13 cellular contexts compared by ENCODE assay signal in genomic region chr21:33940164-33940563, GRCh38. TPM values are rescaled to one million over a fixed set of nuclear protein-coding genes. Genes with fewer than 3 reads are reported as not detected.
DNase-seq lines count a peak whose midpoint lies in the region; ATAC-seq and TF ChIP-seq lines count a peak whose summit lies in the region.
"Had no signal": no experiment of that assay in that cellular context is flagged by ENCODE, and none has a peak within 500 bp of the region (broad histone marks: within the 10 kb centered on the region; RNA-seq: fewer than 3 reads in every experiment).

No MANE protein-coding gene starts in this region.

- BruUV-seq in mammary epithelial cell (replicated peaks; lab: Mats Ljungman, UMichigan) = no TSS peak

- H3K4me1 Mint-ChIP-seq in activated CD4-positive, alpha-beta T cell treated with anti-CD3 and anti-CD28 coated beads for 36 hours = peaks cover 77% of the 10 kb centered on the region
- peaks cover 33% of the 10 kb centered on the region for H3K4me1 Mint-ChIP-seq in T-helper 17 cell
- H3K4me1 Mint-ChIP-seq in stimulated activated memory B cell treated with anti-CD40 and anti-IgM and Interleukin-4, amounts not matched to agents 10 μg/mL and 1 μg/mL and 100 μg/mL, for 72 hours = peaks cover 16% of the 10 kb centered on the region

- H3K4me3 ChIP-seq in fibroblast of lung (replicated peaks in 1 of 4; ENCODE audit: control extremely low read depth in 1 of 4, insufficient read depth in 1 of 4, low read depth in 3 of 4, low read length in 4 of 4) (no peak overlapping the region), mammary epithelial cell (replicated peaks in 1 of 3; ENCODE audit: insufficient read depth in 1 of 3, low read depth in 2 of 3, low read length in 3 of 3) (no peak overlapping the region), adrenal gland (no peak overlapping the region)
- H3K4me3 ChIP-seq: SJSA1 had no signal

- DNase-seq in activated CD4-positive, alpha-beta T cell treated with anti-CD3 and anti-CD28 coated beads for 36 hours = no peak
- DNase-seq in activated CD4-positive, alpha-beta T cell treated with anti-CD3 and anti-CD28 coated beads, Interleukin-2, amount 50 U/mL, for 48 hours = no peak
- DNase-seq in T-helper 17 cell = no peak
- DNase-seq in fibroblast of lung (ENCODE audit: low read depth in 2 of 2) = peak; percentile 62 to 79
- DNase-seq in mammary epithelial cell = no peak
- DNase-seq in adrenal gland = no peak
- DNase-seq in GOT3 (lab: John Stamatoyannopoulos, UW) = no peak
- DNase-seq: EL, erythroblast, NCI-H345 had no signal

- H3K9ac ChIP-seq in fibroblast of lung (ENCODE audit: insufficient read depth, low read length) (no peak overlapping the region), mammary epithelial cell (ENCODE audit: insufficient read depth, low read length) (no peak overlapping the region)
- H3K9ac ChIP-seq: parathyroid adenoma had no signal

- peak; percentile 24 for ATAC-seq in activated CD4-positive, alpha-beta T cell treated with anti-CD3 and anti-CD28 coated beads for 36 hours
- no peak for ATAC-seq in T-helper 17 cell
- peak; percentile 59 for ATAC-seq in stimulated activated memory B cell treated with anti-CD40 and anti-IgM and Interleukin-4, amounts not matched to agents 10 μg/mL and 1 μg/mL and 100 μg/mL, for 72 hours

- peaks cover 10% of the 10 kb centered on the region for H3K9me3 Mint-ChIP-seq in activated CD4-positive, alpha-beta T cell treated with anti-CD3 and anti-CD28 coated beads for 36 hours (ENCODE audit: low read depth)
- H3K9me3 Mint-ChIP-seq in stimulated activated memory B cell treated with anti-CD40 and anti-IgM and Interleukin-4, amounts not matched to agents 10 μg/mL and 1 μg/mL and 100 μg/mL, for 72 hours = peaks cover 7% of the 10 kb centered on the region

- no peak overlapping the region for H3K4me2 ChIP-seq in fibroblast of lung (ENCODE audit: extremely low read depth, insufficient read depth, low read length)
- no peak overlapping the region for H3K4me2 ChIP-seq in mammary epithelial cell (ENCODE audit: insufficient read depth, low read depth, low read length)

- dilution Hi-C loops in mammary epithelial cell (cut with HindIII; ENCODE audit: low sequenced_read_pairs) = loop anchor here (5.0 kb wide), 1 partner anchor 42 kb away; no protein-coding TSS in a partner anchor

- WGBS in mammary epithelial cell (ENCODE audit: low coverage, missing lambda C conversion rate) = 98% methylated on average over 8 of the region's 9 CpGs
- 77 to 85% (median 80%) methylated on average over 9 of the region's 9 CpGs for WGBS in adrenal gland, 4 donors

- peaks cover 49% of the 10 kb centered on the region for H3K36me3 Mint-ChIP-seq in activated CD4-positive, alpha-beta T cell treated with anti-CD3 and anti-CD28 coated beads for 36 hours (ENCODE audit: low read depth)
- H3K36me3 Mint-ChIP-seq in T-helper 17 cell (ENCODE audit: low read depth) = peaks cover 5% of the 10 kb centered on the region
- H3K36me3 Mint-ChIP-seq in stimulated activated memory B cell treated with anti-CD40 and anti-IgM and Interleukin-4, amounts not matched to agents 10 μg/mL and 1 μg/mL and 100 μg/mL, for 72 hours = peaks cover 4% of the 10 kb centered on the region

- H3K36me3 ChIP-seq in fibroblast of lung (ENCODE audit: control insufficient read depth, insufficient read depth, low read length) = no peaks in the 10 kb centered on the region
- peaks cover 2% of the 10 kb centered on the region for H3K36me3 ChIP-seq in mammary epithelial cell (ENCODE audit: insufficient read depth, low read length)
- no peaks in the 10 kb centered on the region for H3K36me3 ChIP-seq in adrenal gland (replicated peaks in 1 of 2)
- H3K36me3 ChIP-seq: SJSA1 had no signal

- no peak for TF ChIP-seq POLR2A in adrenal gland (IDR thresholded peaks at IDR 0.05)

- intact Hi-C loops in activated CD4-positive, alpha-beta T cell treated with anti-CD3 and anti-CD28 coated beads for 36 hours (cut with DNase I, micrococcal nuclease) = loop anchor here in 1 of 2 experiments (10.0 kb wide), 1 partner anchor 705 kb away; no protein-coding TSS in a partner anchor
- intact Hi-C loops in mammary epithelial cell (cut with micrococcal nuclease) (no loop called here), adrenal gland (cut with DNase I) (no loop called here)

- H3K4me1 ChIP-seq in fibroblast of lung (ENCODE audit: control insufficient read depth, extremely low read depth, insufficient read depth, low read length) (peaks cover 2% of the 10 kb centered on the region), mammary epithelial cell (ENCODE audit: insufficient read depth, low read length) (no peaks in the 10 kb centered on the region), adrenal gland (replicated peaks in 1 of 2) (no peaks in the 10 kb centered on the region)
- H3K4me1 ChIP-seq: parathyroid adenoma had no signal

- POLR2A ChIA-PET in activated CD4-positive, alpha-beta T cell treated with anti-CD3 and anti-CD28 coated beads for 36 hours (lab: Charles Lee) = interaction anchor here (1.0 to 1.2 kb wide), 2 partner anchors 9 to 10 kb away, joined by 3 to 4 read pairs; no protein-coding TSS in a partner anchor

- H2AFZ ChIP-seq in fibroblast of lung (ENCODE audit: low read length) = no peak overlapping the region
- no peak overlapping the region for H2AFZ ChIP-seq in mammary epithelial cell (ENCODE audit: low read depth, low read length)
- H2AFZ ChIP-seq: parathyroid adenoma had no signal

- in situ Hi-C loops in mammary epithelial cell (cut with MboI; ENCODE audit: low sequenced_read_pairs in 2 of 2) = no loop called here

- H3K27ac Mint-ChIP-seq in activated CD4-positive, alpha-beta T cell treated with anti-CD3 and anti-CD28 coated beads for 36 hours = peak overlapping the region; percentile 40
- peak overlapping the region; percentile 100 for H3K27ac Mint-ChIP-seq in T-helper 17 cell
- peak overlapping the region; percentile 0 for H3K27ac Mint-ChIP-seq in stimulated activated memory B cell treated with anti-CD40 and anti-IgM and Interleukin-4, amounts not matched to agents 10 μg/mL and 1 μg/mL and 100 μg/mL, for 72 hours

- H3K4me3 Mint-ChIP-seq in activated CD4-positive, alpha-beta T cell treated with anti-CD3 and anti-CD28 coated beads for 36 hours = peak overlapping the region; percentile 43
- H3K4me3 Mint-ChIP-seq in T-helper 17 cell = no peak overlapping the region
- H3K4me3 Mint-ChIP-seq in stimulated activated memory B cell treated with anti-CD40 and anti-IgM and Interleukin-4, amounts not matched to agents 10 μg/mL and 1 μg/mL and 100 μg/mL, for 72 hours = no peak overlapping the region

- H3K79me2 ChIP-seq in fibroblast of lung (ENCODE audit: control insufficient read depth, insufficient read depth, low read length) (no peaks in the 10 kb centered on the region), mammary epithelial cell (ENCODE audit: insufficient read depth, low read length) (no peaks in the 10 kb centered on the region)
- H3K79me2 ChIP-seq: parathyroid adenoma had no signal

- H4K20me1 ChIP-seq in fibroblast of lung (ENCODE audit: control insufficient read depth, extremely low read depth, insufficient read depth, low read length) (no peaks in the 10 kb centered on the region), mammary epithelial cell (ENCODE audit: insufficient read depth, low read length) (no peaks in the 10 kb centered on the region)

- H3K27me3 Mint-ChIP-seq in activated CD4-positive, alpha-beta T cell treated with anti-CD3 and anti-CD28 coated beads for 36 hours = no peaks in the 10 kb centered on the region
- H3K27me3 Mint-ChIP-seq in T-helper 17 cell = no peaks in the 10 kb centered on the region
- H3K27me3 Mint-ChIP-seq in stimulated activated memory B cell treated with anti-CD40 and anti-IgM and Interleukin-4, amounts not matched to agents 10 μg/mL and 1 μg/mL and 100 μg/mL, for 72 hours = no peaks in the 10 kb centered on the region

- H3K27me3 ChIP-seq in fibroblast of lung (ENCODE audit: control insufficient read depth, insufficient read depth, low read length) (no peaks in the 10 kb centered on the region), mammary epithelial cell (ENCODE audit: insufficient read depth, low read length) (no peaks in the 10 kb centered on the region), adrenal gland (no peaks in the 10 kb centered on the region)
- H3K27me3 ChIP-seq: SJSA1 had no signal

- H3K27ac ChIP-seq in fibroblast of lung (ENCODE audit: insufficient read depth, low read length) = no peak overlapping the region
- no peak overlapping the region for H3K27ac ChIP-seq in mammary epithelial cell (ENCODE audit: insufficient read depth, low read depth, low read length)
- H3K27ac ChIP-seq in adrenal gland = no peak overlapping the region
- H3K27ac ChIP-seq: parathyroid adenoma had no signal

- CTCF ChIA-PET in activated CD4-positive, alpha-beta T cell treated with anti-CD3 and anti-CD28 coated beads for 36 hours (lab: Charles Lee) = interaction anchor here (0.6 to 4.6 kb wide), 4 partner anchors 9 to 264 kb away, joined by 3 to 21 read pairs (median 4); no protein-coding TSS in a partner anchor
- CTCF ChIA-PET in mammary epithelial cell (lab: Charles Lee; ENCODE audit: low non-redundant PET) = no interaction called here

- no peaks in the 10 kb centered on the region for H3K9me3 ChIP-seq in T-helper 17 cell (ENCODE audit: control insufficient read depth, low read length, poor library complexity, severe bottlenecking)
- H3K9me3 ChIP-seq in fibroblast of lung (ENCODE audit: control insufficient read depth, insufficient read depth, low read depth, low read length) = no peaks in the 10 kb centered on the region
- no peaks in the 10 kb centered on the region for H3K9me3 ChIP-seq in mammary epithelial cell (replicated peaks; ENCODE audit: insufficient read depth, low read length)
- H3K9me3 ChIP-seq in adrenal gland (replicated peaks in 1 of 3) = no peaks in the 10 kb centered on the region
- H3K9me3 ChIP-seq: SJSA1 had no signal

- TF ChIP-seq CTCF in fibroblast of lung (conservative IDR thresholded peaks at IDR 0.05 in 1 of 2, IDR thresholded peaks at IDR 0.05 in 1 of 2; ENCODE audit: low read depth in 1 of 2, low read length in 2 of 2) (no peak), mammary epithelial cell (conservative IDR thresholded peaks at IDR 0.05 in 1 of 2, IDR thresholded peaks at IDR 0.05 in 1 of 2; ENCODE audit: extremely low read depth in 1 of 2, insufficient read depth in 1 of 2, low read depth in 1 of 2, low read length in 2 of 2) (no peak), adrenal gland (IDR thresholded peaks at IDR 0.05) (no peak)

RNA-seq across cellular contexts. Expression of gene ATP5PO, which starts 24.6 kb away (rescaled TPM):
- 100 to 1,000 TPM; 177 to 238 TPM for total RNA-seq in activated CD4-positive, alpha-beta T cell treated with anti-CD3 and anti-CD28 coated beads for 36 hours
- total RNA-seq in T-helper 17 cell = 100 to 1,000 TPM; 113 to 116 TPM
- 152 and 154 TPM in 2 replicates for total RNA-seq in fibroblast of lung
- 259 and 277 TPM in 2 replicates for polyA plus RNA-seq in fibroblast of lung
- polyA plus RNA-seq in fibroblast of lung (2012) = 229 and 268 TPM in 2 replicates
- polyA minus RNA-seq in fibroblast of lung (ENCODE audit: low replicate concordance) = 47.5 and 52.2 TPM in 2 replicates
- total RNA-seq in mammary epithelial cell = 100 to 1,000 TPM in 1 of 2 donors, 10 to 100 TPM in 1; 84.7 to 157 TPM
- polyA plus RNA-seq in mammary epithelial cell = 218 TPM
- polyA minus RNA-seq in mammary epithelial cell = 150 TPM
- 100 to 1,000 TPM in 7 of 8 donors, 10 to 100 TPM in 1; 78.6 to 299 (median 180) TPM for total RNA-seq in adrenal gland
- polyA plus RNA-seq in adrenal gland = 100 to 1,000 TPM; 156 to 256 (median 235) TPM

Comparison
In these comparisons a context has a peak if more than half of its experiments do, and no peak if none do; other contexts are left out.
1. DNase-seq: peak in fibroblast of lung (2 of 2); none in activated CD4-positive, alpha-beta T cell treated with anti-CD3 and anti-CD28 coated beads for 36 hours (single experiment), activated CD4-positive, alpha-beta T cell treated with anti-CD3 and anti-CD28 coated beads, Interleukin-2, amount 50 U/mL, for 48 hours (0 of 2), T-helper 17 cell (0 of 3), mammary epithelial cell (single experiment), adrenal gland (0 of 7) and GOT3 (single experiment).
2. H3K27ac Mint-ChIP-seq: peak in every context shown above with its lines; median percentile 100 in T-helper 17 cell; 40 in activated CD4-positive, alpha-beta T cell treated with anti-CD3 and anti-CD28 coated beads for 36 hours; 0 in stimulated activated memory B cell treated with anti-CD40 and anti-IgM and Interleukin-4, amounts not matched to agents 10 μg/mL and 1 μg/mL and 100 μg/mL, for 72 hours.